In the genomic region with DNA sequence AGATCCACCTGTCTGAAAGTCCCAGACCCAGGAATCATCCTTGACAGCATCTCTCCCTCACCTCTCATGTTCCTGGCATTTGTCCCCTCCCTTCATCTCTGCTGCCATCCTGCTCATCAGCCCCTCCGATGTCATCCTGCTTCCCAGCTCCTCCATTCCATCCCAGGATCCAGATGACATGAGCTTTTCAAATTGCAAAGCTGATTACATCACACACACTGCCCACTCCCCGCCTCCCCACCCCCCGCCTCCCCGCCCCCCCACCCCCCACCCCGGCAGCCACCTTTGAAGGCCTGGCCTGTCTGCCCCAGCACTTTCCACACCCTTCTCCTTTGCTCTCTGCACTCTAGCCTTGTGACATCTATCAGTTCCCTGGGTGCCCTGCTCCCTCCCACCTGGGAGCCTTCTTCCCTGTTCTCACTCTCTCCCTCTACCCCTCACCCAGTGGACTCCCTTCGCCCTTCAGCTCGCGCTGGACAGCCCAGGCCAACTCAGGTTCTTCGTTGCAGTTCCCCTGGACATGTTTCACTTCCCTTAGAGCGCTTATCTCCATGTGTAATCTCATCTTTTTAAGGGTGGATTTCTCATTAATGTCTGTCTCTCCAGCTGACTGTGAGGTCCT, we compare ENCODE assay signal across 11 cellular contexts.
A peak's percentile ranks its signal among the peaks of the same experiment; 100 is the strongest.
DNase-seq lines count a peak whose midpoint lies in the region; ATAC-seq and TF ChIP-seq lines count a peak whose summit lies in the region.
"Had no signal": no experiment of that assay in that cellular context is flagged by ENCODE, and none has a peak within 500 bp of the region (broad histone marks: within the 10 kb centered on the region; RNA-seq: fewer than 3 reads in every experiment).

No MANE protein-coding gene starts in this region.

- WGBS in upper lobe of left lung, 2 donors, result 84 to 92% methylated on average over 10 of the region's 10 CpGs

- no peaks in the 10 kb centered on the region for H3K27me3 ChIP-seq in left lung
- H3K27me3 ChIP-seq in upper lobe of left lung, result no peaks in the 10 kb centered on the region
- H3K27me3 ChIP-seq: uterus had no signal

- no peak overlapping the region for H3K4me3 ChIP-seq in left lung
- no peak overlapping the region for H3K4me3 ChIP-seq in upper lobe of left lung
- H3K4me3 ChIP-seq: uterus had no signal

- DNase-seq in activated naive CD4-positive, alpha-beta T cell treated with anti-CD3 and anti-CD28 coated beads, Interleukin-2, amount 10 ng/mL, durations not matched to agents 7 days and 5 days, result no peak
- no peak for DNase-seq in activated naive CD4-positive, alpha-beta T cell treated with Interleukin-2 at 50 U/mL for 16 hours
- no peak for DNase-seq in activated CD4-positive, alpha-beta memory T cell treated with anti-CD3 and anti-CD28 coated beads for 36 hours
- DNase-seq in left lung (no peak), upper lobe of left lung (no peak), NCI-H187 (lab: John Stamatoyannopoulos, UW) (no peak)
- no peak for DNase-seq in stimulated activated CD4-positive, alpha-beta T cell treated with anti-CD3 and anti-CD28 coated beads, Interleukin-4, amount 100 ng/mL, for 1 hour
- DNase-seq: activated gamma-delta T cell, NCI-H345, uterus had no signal

- TF ChIP-seq CTCF in left lung (IDR thresholded peaks at IDR 0.05), result no peak
- TF ChIP-seq CTCF in upper lobe of left lung (IDR thresholded peaks at IDR 0.05), result no peak

- H3K4me1 ChIP-seq in left lung (peaks cover 21 to 51% of the 10 kb centered on the region in 2 donors), upper lobe of left lung (peaks cover 38 to 48% (median 42%) of the 10 kb centered on the region in 4 donors)
- H3K4me1 ChIP-seq: uterus had no signal

- H3K27ac ChIP-seq in left lung (peak overlapping the region; percentile 44 to 78), upper lobe of left lung (peak overlapping the region in 2 of 4 donors; percentile 86 to 87)

- TF ChIP-seq EP300 in upper lobe of left lung (IDR thresholded peaks at IDR 0.05), result no peak

- H3K36me3 Mint-ChIP-seq in activated naive CD4-positive, alpha-beta T cell treated with anti-CD3 and anti-CD28 coated beads, Interleukin-2, amount 10 ng/mL, durations not matched to agents 7 days and 5 days, result peaks cover 48% of the 10 kb centered on the region
- peaks cover 28% of the 10 kb centered on the region for H3K36me3 Mint-ChIP-seq in activated CD4-positive, alpha-beta memory T cell treated with anti-CD3 and anti-CD28 coated beads for 36 hours

- POLR2A ChIA-PET in activated CD4-positive, alpha-beta memory T cell treated with anti-CD3 and anti-CD28 coated beads for 36 hours (lab: Charles Lee), result no interaction called here

- peaks cover 65% of the 10 kb centered on the region for H3K4me1 Mint-ChIP-seq in activated naive CD4-positive, alpha-beta T cell treated with anti-CD3 and anti-CD28 coated beads, Interleukin-2, amount 10 ng/mL, durations not matched to agents 7 days and 5 days
- peaks cover 53% of the 10 kb centered on the region for H3K4me1 Mint-ChIP-seq in activated CD4-positive, alpha-beta memory T cell treated with anti-CD3 and anti-CD28 coated beads for 36 hours (ENCODE audit: low read depth)

- H3K36me3 ChIP-seq in left lung (peaks cover 0 to 11% of the 10 kb centered on the region in 2 donors), upper lobe of left lung (peaks cover 0 to 24% (median 9%) of the 10 kb centered on the region in 4 donors)
- H3K36me3 ChIP-seq: uterus had no signal

- no peaks in the 10 kb centered on the region for H3K27me3 Mint-ChIP-seq in activated naive CD4-positive, alpha-beta T cell treated with anti-CD3 and anti-CD28 coated beads, Interleukin-2, amount 10 ng/mL, durations not matched to agents 7 days and 5 days
- no peaks in the 10 kb centered on the region for H3K27me3 Mint-ChIP-seq in activated CD4-positive, alpha-beta memory T cell treated with anti-CD3 and anti-CD28 coated beads for 36 hours

- H3K27ac Mint-ChIP-seq in activated naive CD4-positive, alpha-beta T cell treated with anti-CD3 and anti-CD28 coated beads, Interleukin-2, amount 10 ng/mL, durations not matched to agents 7 days and 5 days, result peak overlapping the region; percentile 89
- H3K27ac Mint-ChIP-seq in activated CD4-positive, alpha-beta memory T cell treated with anti-CD3 and anti-CD28 coated beads for 36 hours, result peak overlapping the region; percentile 58

- H3K4me3 Mint-ChIP-seq in activated naive CD4-positive, alpha-beta T cell treated with anti-CD3 and anti-CD28 coated beads, Interleukin-2, amount 10 ng/mL, durations not matched to agents 7 days and 5 days, result no peak overlapping the region
- no peak overlapping the region for H3K4me3 Mint-ChIP-seq in activated CD4-positive, alpha-beta memory T cell treated with anti-CD3 and anti-CD28 coated beads for 36 hours

- no peaks in the 10 kb centered on the region for H3K9me3 Mint-ChIP-seq in activated naive CD4-positive, alpha-beta T cell treated with anti-CD3 and anti-CD28 coated beads, Interleukin-2, amount 10 ng/mL, durations not matched to agents 7 days and 5 days
- no peaks in the 10 kb centered on the region for H3K9me3 Mint-ChIP-seq in activated CD4-positive, alpha-beta memory T cell treated with anti-CD3 and anti-CD28 coated beads for 36 hours

- H3K9me3 ChIP-seq in left lung, result no peaks in the 10 kb centered on the region
- no peaks in the 10 kb centered on the region for H3K9me3 ChIP-seq in upper lobe of left lung
- H3K9me3 ChIP-seq: uterus had no signal

- CTCF ChIA-PET in activated naive CD4-positive, alpha-beta T cell treated with anti-CD3 and anti-CD28 coated beads, Interleukin-2, amount 10 ng/mL, durations not matched to agents 7 days and 5 days (lab: Charles Lee), result interaction anchor here (1.4 to 4.6 kb wide), 3 partner anchors 13 to 271 kb away, joined by 3 to 36 read pairs (median 18); no protein-coding TSS in a partner anchor
- CTCF ChIA-PET in activated CD4-positive, alpha-beta memory T cell treated with anti-CD3 and anti-CD28 coated beads for 36 hours (lab: Charles Lee), result interaction anchor here (1.8 kb wide), 1 partner anchor 82 kb away, joined by 6 read pairs; no protein-coding TSS in a partner anchor

- intact Hi-C loops in activated CD4-positive, alpha-beta memory T cell treated with anti-CD3 and anti-CD28 coated beads for 36 hours (cut with micrococcal nuclease), result no loop called here
- intact Hi-C loops in left lung (cut with DNase I), result no loop called here

- TF ChIP-seq POLR2A in upper lobe of left lung (IDR thresholded peaks at IDR 0.05), result no peak

- ATAC-seq in left lung, result no peak
- ATAC-seq in upper lobe of left lung (ENCODE audit: low FRiP score in 2 of 2), result peak; percentile 26 to 35
- ATAC-seq in HG03354 (IDR thresholded peaks at IDR 0.05; ENCODE audit: poor library complexity, severe bottlenecking, unreplicated experiment), result no peak

Comparison
In these comparisons a context has a peak if more than half of its experiments do, and no peak if none do; other contexts are left out.
1. ATAC-seq: peak in upper lobe of left lung (2 of 2); none in left lung (single experiment) and HG03354 (single experiment).